ENCODE assay signal across 1 cellular context in the genomic region with DNA sequence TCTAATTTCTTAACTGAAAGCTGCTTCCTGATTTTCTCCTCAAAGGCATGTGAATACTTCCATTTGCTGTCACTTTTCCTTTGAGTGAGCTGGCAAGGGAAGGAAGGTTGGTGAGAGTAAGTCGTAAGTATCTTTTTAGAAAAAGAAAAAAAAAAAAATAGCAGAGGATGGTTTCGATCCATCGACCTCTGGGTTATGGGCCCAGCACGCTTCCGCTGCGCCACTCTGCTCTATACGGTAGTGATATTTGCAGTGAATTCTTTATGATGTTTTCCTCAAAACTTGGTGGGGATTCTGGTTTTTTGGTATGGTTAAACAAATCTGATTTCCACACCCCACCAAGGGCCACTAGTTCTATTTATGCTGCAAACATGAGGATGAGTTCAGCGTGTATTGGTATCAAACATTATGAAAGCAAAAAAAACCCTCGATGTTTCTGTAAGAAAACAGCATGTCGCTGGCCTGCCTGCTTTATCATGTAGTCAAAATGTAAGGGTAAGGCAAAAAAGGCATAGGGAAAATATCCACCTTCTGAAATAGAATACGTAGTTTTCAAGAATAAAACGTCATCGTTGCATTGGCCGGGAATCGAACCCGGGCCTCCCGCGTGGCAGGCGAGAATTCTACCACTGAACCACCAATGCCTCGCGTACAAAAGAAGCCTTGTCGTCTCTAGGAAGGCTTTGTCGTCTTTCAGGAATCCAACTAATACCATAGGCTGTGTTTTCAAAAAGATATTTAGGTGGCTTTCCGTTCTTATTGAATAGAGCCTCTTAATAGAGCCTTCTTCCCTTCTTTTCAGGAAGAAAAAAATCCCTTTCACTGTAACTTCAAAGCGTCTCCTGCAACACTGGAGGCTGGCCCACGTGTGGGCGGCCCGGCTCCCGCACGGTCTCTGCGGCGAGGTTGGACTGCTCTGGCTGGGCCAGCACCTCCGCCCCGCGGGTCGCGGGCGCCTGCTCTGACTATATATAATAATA.
TF ChIP-seq lines count a peak whose summit lies in the region.

No MANE protein-coding gene starts in this region.

TF ChIP-seq in K562, 482 proteins besides CTCF, POLR2A, EP300 and RAD21 (continued from another document and continues in another):
- TF ChIP-seq, protein P1, sequence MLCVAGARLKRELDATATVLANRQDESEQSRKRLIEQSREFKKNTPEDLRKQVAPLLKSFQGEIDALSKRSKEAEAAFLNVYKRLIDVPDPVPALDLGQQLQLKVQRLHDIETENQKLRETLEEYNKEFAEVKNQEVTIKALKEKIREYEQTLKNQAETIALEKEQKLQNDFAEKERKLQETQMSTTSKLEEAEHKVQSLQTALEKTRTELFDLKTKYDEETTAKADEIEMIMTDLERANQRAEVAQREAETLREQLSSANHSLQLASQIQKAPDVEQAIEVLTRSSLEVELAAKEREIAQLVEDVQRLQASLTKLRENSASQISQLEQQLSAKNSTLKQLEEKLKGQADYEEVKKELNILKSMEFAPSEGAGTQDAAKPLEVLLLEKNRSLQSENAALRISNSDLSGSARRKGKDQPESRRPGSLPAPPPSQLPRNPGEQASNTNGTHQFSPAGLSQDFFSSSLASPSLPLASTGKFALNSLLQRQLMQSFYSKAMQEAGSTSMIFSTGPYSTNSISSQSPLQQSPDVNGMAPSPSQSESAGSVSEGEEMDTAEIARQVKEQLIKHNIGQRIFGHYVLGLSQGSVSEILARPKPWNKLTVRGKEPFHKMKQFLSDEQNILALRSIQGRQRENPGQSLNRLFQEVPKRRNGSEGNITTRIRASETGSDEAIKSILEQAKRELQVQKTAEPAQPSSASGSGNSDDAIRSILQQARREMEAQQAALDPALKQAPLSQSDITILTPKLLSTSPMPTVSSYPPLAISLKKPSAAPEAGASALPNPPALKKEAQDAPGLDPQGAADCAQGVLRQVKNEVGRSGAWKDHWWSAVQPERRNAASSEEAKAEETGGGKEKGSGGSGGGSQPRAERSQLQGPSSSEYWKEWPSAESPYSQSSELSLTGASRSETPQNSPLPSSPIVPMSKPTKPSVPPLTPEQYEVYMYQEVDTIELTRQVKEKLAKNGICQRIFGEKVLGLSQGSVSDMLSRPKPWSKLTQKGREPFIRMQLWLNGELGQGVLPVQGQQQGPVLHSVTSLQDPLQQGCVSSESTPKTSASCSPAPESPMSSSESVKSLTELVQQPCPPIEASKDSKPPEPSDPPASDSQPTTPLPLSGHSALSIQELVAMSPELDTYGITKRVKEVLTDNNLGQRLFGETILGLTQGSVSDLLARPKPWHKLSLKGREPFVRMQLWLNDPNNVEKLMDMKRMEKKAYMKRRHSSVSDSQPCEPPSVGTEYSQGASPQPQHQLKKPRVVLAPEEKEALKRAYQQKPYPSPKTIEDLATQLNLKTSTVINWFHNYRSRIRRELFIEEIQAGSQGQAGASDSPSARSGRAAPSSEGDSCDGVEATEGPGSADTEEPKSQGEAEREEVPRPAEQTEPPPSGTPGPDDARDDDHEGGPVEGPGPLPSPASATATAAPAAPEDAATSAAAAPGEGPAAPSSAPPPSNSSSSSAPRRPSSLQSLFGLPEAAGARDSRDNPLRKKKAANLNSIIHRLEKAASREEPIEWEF (CRISPR knock-in tag; IDR thresholded peaks at IDR 0.05), result no peak
- TF ChIP-seq, protein P2, sequence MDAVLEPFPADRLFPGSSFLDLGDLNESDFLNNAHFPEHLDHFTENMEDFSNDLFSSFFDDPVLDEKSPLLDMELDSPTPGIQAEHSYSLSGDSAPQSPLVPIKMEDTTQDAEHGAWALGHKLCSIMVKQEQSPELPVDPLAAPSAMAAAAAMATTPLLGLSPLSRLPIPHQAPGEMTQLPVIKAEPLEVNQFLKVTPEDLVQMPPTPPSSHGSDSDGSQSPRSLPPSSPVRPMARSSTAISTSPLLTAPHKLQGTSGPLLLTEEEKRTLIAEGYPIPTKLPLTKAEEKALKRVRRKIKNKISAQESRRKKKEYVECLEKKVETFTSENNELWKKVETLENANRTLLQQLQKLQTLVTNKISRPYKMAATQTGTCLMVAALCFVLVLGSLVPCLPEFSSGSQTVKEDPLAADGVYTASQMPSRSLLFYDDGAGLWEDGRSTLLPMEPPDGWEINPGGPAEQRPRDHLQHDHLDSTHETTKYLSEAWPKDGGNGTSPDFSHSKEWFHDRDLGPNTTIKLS (IDR thresholded peaks at IDR 0.05; ENCODE audit: borderline replicate concordance, low read depth), result peak; percentile 81; the same call in 1 of the 2 replicates
- no peak for TF ChIP-seq ZC3H4 (CRISPR knock-in tag; IDR thresholded peaks at IDR 0.05; ENCODE audit: borderline replicate concordance)
- peak; percentile 66 for TF ChIP-seq CHD2 (IDR thresholded peaks at IDR 0.05; ENCODE audit: low read depth, low read length)
- peak; percentile 77 for TF ChIP-seq ATF4 (CRISPR knock-in tag; IDR thresholded peaks at IDR 0.05)
- no peak for TF ChIP-seq WHSC1 (IDR thresholded peaks at IDR 0.05; ENCODE audit: low read length)
- TF ChIP-seq RUNX1 (IDR thresholded peaks at IDR 0.05; ENCODE audit: low read depth), result no peak
- TF ChIP-seq BDP1 (IDR thresholded peaks at IDR 0.05; ENCODE audit: insufficient read depth, insufficient read length), result peak; percentile 85
- peak; percentile 96 for TF ChIP-seq ZNF592 (IDR thresholded peaks at IDR 0.05)
- no peak for TF ChIP-seq ZBTB1 (CRISPR knock-in tag; IDR thresholded peaks at IDR 0.05; ENCODE audit: borderline replicate concordance, low read depth)
- TF ChIP-seq MTA3 (IDR thresholded peaks at IDR 0.05; ENCODE audit: borderline replicate concordance), result peak; percentile 93
- TF ChIP-seq KLF16 (IDR thresholded peaks at IDR 0.05), result no peak
- TF ChIP-seq, protein P3, sequence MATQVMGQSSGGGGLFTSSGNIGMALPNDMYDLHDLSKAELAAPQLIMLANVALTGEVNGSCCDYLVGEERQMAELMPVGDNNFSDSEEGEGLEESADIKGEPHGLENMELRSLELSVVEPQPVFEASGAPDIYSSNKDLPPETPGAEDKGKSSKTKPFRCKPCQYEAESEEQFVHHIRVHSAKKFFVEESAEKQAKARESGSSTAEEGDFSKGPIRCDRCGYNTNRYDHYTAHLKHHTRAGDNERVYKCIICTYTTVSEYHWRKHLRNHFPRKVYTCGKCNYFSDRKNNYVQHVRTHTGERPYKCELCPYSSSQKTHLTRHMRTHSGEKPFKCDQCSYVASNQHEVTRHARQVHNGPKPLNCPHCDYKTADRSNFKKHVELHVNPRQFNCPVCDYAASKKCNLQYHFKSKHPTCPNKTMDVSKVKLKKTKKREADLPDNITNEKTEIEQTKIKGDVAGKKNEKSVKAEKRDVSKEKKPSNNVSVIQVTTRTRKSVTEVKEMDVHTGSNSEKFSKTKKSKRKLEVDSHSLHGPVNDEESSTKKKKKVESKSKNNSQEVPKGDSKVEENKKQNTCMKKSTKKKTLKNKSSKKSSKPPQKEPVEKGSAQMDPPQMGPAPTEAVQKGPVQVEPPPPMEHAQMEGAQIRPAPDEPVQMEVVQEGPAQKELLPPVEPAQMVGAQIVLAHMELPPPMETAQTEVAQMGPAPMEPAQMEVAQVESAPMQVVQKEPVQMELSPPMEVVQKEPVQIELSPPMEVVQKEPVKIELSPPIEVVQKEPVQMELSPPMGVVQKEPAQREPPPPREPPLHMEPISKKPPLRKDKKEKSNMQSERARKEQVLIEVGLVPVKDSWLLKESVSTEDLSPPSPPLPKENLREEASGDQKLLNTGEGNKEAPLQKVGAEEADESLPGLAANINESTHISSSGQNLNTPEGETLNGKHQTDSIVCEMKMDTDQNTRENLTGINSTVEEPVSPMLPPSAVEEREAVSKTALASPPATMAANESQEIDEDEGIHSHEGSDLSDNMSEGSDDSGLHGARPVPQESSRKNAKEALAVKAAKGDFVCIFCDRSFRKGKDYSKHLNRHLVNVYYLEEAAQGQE (CRISPR knock-in tag; IDR thresholded peaks at IDR 0.05; ENCODE audit: low read depth), result peak; percentile 68
- TF ChIP-seq, protein P4, sequence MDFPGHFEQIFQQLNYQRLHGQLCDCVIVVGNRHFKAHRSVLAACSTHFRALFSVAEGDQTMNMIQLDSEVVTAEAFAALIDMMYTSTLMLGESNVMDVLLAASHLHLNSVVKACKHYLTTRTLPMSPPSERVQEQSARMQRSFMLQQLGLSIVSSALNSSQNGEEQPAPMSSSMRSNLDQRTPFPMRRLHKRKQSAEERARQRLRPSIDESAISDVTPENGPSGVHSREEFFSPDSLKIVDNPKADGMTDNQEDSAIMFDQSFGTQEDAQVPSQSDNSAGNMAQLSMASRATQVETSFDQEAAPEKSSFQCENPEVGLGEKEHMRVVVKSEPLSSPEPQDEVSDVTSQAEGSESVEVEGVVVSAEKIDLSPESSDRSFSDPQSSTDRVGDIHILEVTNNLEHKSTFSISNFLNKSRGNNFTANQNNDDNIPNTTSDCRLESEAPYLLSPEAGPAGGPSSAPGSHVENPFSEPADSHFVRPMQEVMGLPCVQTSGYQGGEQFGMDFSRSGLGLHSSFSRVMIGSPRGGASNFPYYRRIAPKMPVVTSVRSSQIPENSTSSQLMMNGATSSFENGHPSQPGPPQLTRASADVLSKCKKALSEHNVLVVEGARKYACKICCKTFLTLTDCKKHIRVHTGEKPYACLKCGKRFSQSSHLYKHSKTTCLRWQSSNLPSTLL (IDR thresholded peaks at IDR 0.05), result peak; percentile 83
- TF ChIP-seq HDAC1 (IDR thresholded peaks at IDR 0.05), result peak; percentile 23 to 77; a peak in 3 of 4 replicates
- TF ChIP-seq SETDB1 (IDR thresholded peaks at IDR 0.05; ENCODE audit: low read length), result no peak
- TF ChIP-seq NFE2 (IDR thresholded peaks at IDR 0.05; ENCODE audit: low read depth), result no peak
- 0 out of 2 replicates have a peak, but pooled peaks have one; percentile 45 for TF ChIP-seq ZNF263 (CRISPR knock-in tag; IDR thresholded peaks at IDR 0.05; ENCODE audit: borderline replicate concordance)
- peak; percentile 57 for TF ChIP-seq FOSL1 (tag; conservative IDR thresholded peaks at IDR 0.05)
- TF ChIP-seq ELF1 (tag; IDR thresholded peaks at IDR 0.05), result 0 out of 2 replicates have a peak, but pooled peaks have one; percentile 37
- TF ChIP-seq HMGN3 (IDR thresholded peaks at IDR 0.05; ENCODE audit: borderline replicate concordance, extremely low read depth, insufficient read length, low read depth, low read length), result peak; percentile 77
- no peak for TF ChIP-seq SRSF9 (IDR thresholded peaks at IDR 0.05; ENCODE audit: borderline replicate concordance, low read depth, low read length)
- TF ChIP-seq COPS2 (conservative IDR thresholded peaks at IDR 0.05), result no peak
- no peak for TF ChIP-seq MIER1 (IDR thresholded peaks at IDR 0.05; ENCODE audit: low read depth)
- TF ChIP-seq ZNF41 (CRISPR knock-in tag; conservative IDR thresholded peaks at IDR 0.05), result peak; percentile 84
- peak; percentile 89 for TF ChIP-seq GTF3C2 (IDR thresholded peaks at IDR 0.05; ENCODE audit: borderline replicate concordance, extremely low read depth, insufficient read length)
- TF ChIP-seq CSDE1 (IDR thresholded peaks at IDR 0.05), result peak in 1 of 2 experiments; percentile 78; a peak in 2 of 4 replicates
- peak; percentile 97 for TF ChIP-seq RHOXF2B (CRISPR knock-in tag; conservative IDR thresholded peaks at IDR 0.05)
- TF ChIP-seq, protein P5, sequence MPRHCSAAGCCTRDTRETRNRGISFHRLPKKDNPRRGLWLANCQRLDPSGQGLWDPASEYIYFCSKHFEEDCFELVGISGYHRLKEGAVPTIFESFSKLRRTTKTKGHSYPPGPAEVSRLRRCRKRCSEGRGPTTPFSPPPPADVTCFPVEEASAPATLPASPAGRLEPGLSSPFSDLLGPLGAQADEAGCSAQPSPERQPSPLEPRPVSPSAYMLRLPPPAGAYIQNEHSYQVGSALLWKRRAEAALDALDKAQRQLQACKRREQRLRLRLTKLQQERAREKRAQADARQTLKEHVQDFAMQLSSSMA (CRISPR knock-in tag; IDR thresholded peaks at IDR 0.05), result peak; percentile 81
- peak in 1 of 2 experiments; percentile 55; a peak in 1 of 4 replicates for TF ChIP-seq TRIM24 (IDR thresholded peaks at IDR 0.05)
